ENCODE assay signal across 34 cellular contexts in genomic region chr2:103254611-103255010, GRCh38.
"Had no signal": no experiment of that assay in that cellular context is flagged by ENCODE, and none has a peak within 500 bp of the region (broad histone marks: within the 10 kb centered on the region; RNA-seq: fewer than 3 reads in every experiment).

No MANE protein-coding gene starts in this region.

- H3K9me3 ChIP-seq: MG63 had no signal

- H3K4me3 ChIP-seq: MG63 had no signal

- H3K27me3 ChIP-seq: MG63 had no signal

- DNase-seq: Karpas-422, Kasumi-1, MG63, MM.1S, MV-4-11, NCI-H1048, NCI-H1092, NCI-H1092 treated with DMSO at 0.1 percent for 48 hours, NCI-H1105, NCI-H1105 treated with DMSO at 0.1 percent for 48 hours, NCI-H1417, NCI-H1417 treated with DMSO at 0.1 percent for 48 hours, NCI-H1436, NCI-H1436 treated with DMSO at 0.1 percent for 48 hours, NCI-H146, NCI-H1694, NCI-H187, NCI-H187 treated with DMSO at 0.1 percent for 48 hours, NCI-H1930, NCI-H2029, NCI-H2029 treated with DMSO at 0.1 percent for 48 hours, NCI-H2081, NCI-H2081 treated with DMSO at 0.1 percent for 48 hours, NCI-H2171, NCI-H2171 treated with DMSO at 0.1 percent for 48 hours, NCI-H2227 treated with DMSO at 0.1 percent for 48 hours, NCI-H226, NCI-H345, NCI-H446, NCI-H446 treated with DMSO at 0.1 percent for 48 hours, NCI-H510A, NCI-H510A treated with DMSO at 0.1 percent for 48 hours, NCI-H524, NCI-H524 treated with DMSO at 0.1 percent for 48 hours had no signal

- H3K36me3 ChIP-seq: MG63 had no signal
